Comparison of ENCODE assay signal across 22 cellular contexts in the genomic region with DNA sequence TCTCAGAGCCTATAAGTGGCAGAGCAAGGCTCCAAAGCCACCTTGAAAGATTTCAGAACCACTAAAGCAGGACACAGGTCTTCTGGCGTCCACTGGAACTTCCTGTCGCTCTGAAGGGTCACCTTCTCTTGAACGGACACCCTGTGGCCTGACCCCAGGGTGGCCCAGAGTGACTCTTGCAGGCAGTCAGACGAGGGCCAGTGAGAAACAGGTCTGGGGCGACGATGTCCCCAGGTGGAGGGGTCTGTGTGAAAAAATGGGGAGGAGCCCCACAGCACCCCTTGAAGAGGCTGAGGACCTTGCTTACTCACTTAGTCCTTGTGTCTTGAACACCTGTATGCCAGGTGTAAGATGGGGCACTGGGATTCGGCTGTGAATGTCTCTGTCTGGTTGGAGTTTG. TPM values are rescaled to one million over a fixed set of nuclear protein-coding genes. Genes with fewer than 3 reads are reported as not detected.
DNase-seq lines count a peak whose midpoint lies in the region; ATAC-seq and TF ChIP-seq lines count a peak whose summit lies in the region.
"Had no signal": no experiment of that assay in that cellular context is flagged by ENCODE, and none has a peak within 500 bp of the region (broad histone marks: within the 10 kb centered on the region; RNA-seq: fewer than 3 reads in every experiment).

No MANE protein-coding gene starts in this region.

- TF ChIP-seq CTCF in GM23338 (conservative IDR thresholded peaks at IDR 0.05; ENCODE audit: low read depth in 2 of 2) (no peak), neural cell (IDR thresholded peaks at IDR 0.05; ENCODE audit: poor library complexity, severe bottlenecking) (no peak), omental fat pad (IDR thresholded peaks at IDR 0.05) (no peak)

- intact Hi-C loops in activated CD4-positive, alpha-beta T cell treated with anti-CD3 and anti-CD28 coated beads, Interleukin-2, amount 10 ng/mL, durations not matched to agents 24 days and 14 days (cut with micrococcal nuclease) = no loop called here

- no peak overlapping the region for H3K9ac ChIP-seq in neural cell (ENCODE audit: low read length)

- H3K79me2 ChIP-seq in GM23338 (replicated peaks; ENCODE audit: insufficient read depth) = no peaks in the 10 kb centered on the region
- H3K79me2 ChIP-seq in neural cell (replicated peaks; ENCODE audit: insufficient read depth, low read length) = no peaks in the 10 kb centered on the region

- H4K20me1 ChIP-seq in GM23338 (replicated peaks; ENCODE audit: insufficient read depth) (no peaks in the 10 kb centered on the region), neural cell (ENCODE audit: insufficient read depth) (no peaks in the 10 kb centered on the region)

- H3K27ac ChIP-seq in GM23338 (ENCODE audit: low read depth) = no peak overlapping the region
- H3K27ac ChIP-seq in neural cell (ENCODE audit: low read length) = no peak overlapping the region
- H3K27ac ChIP-seq: C4-2B, cardiac muscle cell, spleen had no signal

- H3F3A ChIP-seq in GM23338 (replicated peaks; ENCODE audit: low read depth) = no peaks in the 10 kb centered on the region
- no peaks in the 10 kb centered on the region for H3F3A ChIP-seq in neural cell (ENCODE audit: insufficient read depth, low read length, poor library complexity, severe bottlenecking)

- no peaks in the 10 kb centered on the region for H3K36me3 ChIP-seq in GM23338 (ENCODE audit: insufficient read depth)
- no peaks in the 10 kb centered on the region for H3K36me3 ChIP-seq in neural cell (ENCODE audit: insufficient read depth, low read length)
- H3K36me3 ChIP-seq: cardiac muscle cell, spleen had no signal

- no peak overlapping the region for H3K27ac Mint-ChIP-seq in activated CD4-positive, alpha-beta T cell treated with anti-CD3 and anti-CD28 coated beads, Interleukin-2, amount 10 ng/mL, durations not matched to agents 24 days and 14 days
- no peak overlapping the region for H3K27ac Mint-ChIP-seq in GM23338
- H3K27ac Mint-ChIP-seq in central memory CD8-positive, alpha-beta T cell (ENCODE audit: low read depth) = no peak overlapping the region
- H3K27ac Mint-ChIP-seq: IgD-negative memory B cell; stimulated activated memory B cell treated with anti-CD40 and anti-IgM and Interleukin-4, amounts not matched to agents 10 μg/mL and 1 μg/mL and 100 μg/mL, for 72 hours; T-helper 2 cell treated with Interferon-gamma antibody and Interleukin-4, amounts not matched to agents 5 μg/mL and 100 μg/mL, for 36 hours had no signal

- TF ChIP-seq EP300 in neural cell (conservative IDR thresholded peaks at IDR 0.05; ENCODE audit: poor library complexity, severe bottlenecking) = no peak

- H3K4me2 ChIP-seq in GM23338 (no peak overlapping the region), neural cell (ENCODE audit: low read length) (no peak overlapping the region)

- no peaks in the 10 kb centered on the region for H3K9me2 ChIP-seq in GM23338 (ENCODE audit: insufficient read depth)
- no peaks in the 10 kb centered on the region for H3K9me2 ChIP-seq in neural cell (ENCODE audit: insufficient read depth, low read length)

- no peak overlapping the region for H2AFZ ChIP-seq in GM23338
- H2AFZ ChIP-seq in neural cell (ENCODE audit: low read depth, low read length) = no peak overlapping the region

- DNase-seq in activated CD4-positive, alpha-beta T cell treated with anti-CD3 and anti-CD28 coated beads, Interleukin-2, amount 10 ng/mL, durations not matched to agents 24 days and 14 days = no peak
- DNase-seq in activated CD4-positive, alpha-beta T cell treated with anti-CD3 and anti-CD28 coated beads, Interleukin-2, amount 50 U/mL, for 48 hours = no peak
- no peak for DNase-seq in GM23338 (ENCODE audit: low spot score)
- DNase-seq in central memory CD8-positive, alpha-beta T cell (ENCODE audit: low spot score in 2 of 2) = no peak
- DNase-seq in omental fat pad (ENCODE audit: low spot score) = no peak
- no peak for DNase-seq in epidermal melanocyte (ENCODE audit: insufficient read length, low spot score)
- DNase-seq: activated CD4-positive, alpha-beta T cell treated with anti-CD3 and anti-CD28 coated beads for 1 hour; left colon; MV-4-11; NCI-H2107; NCI-H524 treated with DMSO at 0.1 percent for 48 hours; SHP77; spleen; trophoblast cell had no signal

- H3K27me3 ChIP-seq in GM23338 (ENCODE audit: insufficient read depth) (peaks cover 49% of the 10 kb centered on the region), neural cell (ENCODE audit: insufficient read depth, low read depth, low read length) (peaks cover 43% of the 10 kb centered on the region)

- no peaks in the 10 kb centered on the region; the same call in 1 of the 2 replicates for H3K4me1 ChIP-seq in GM23338 (ENCODE audit: insufficient read depth)

- H3K36me3 Mint-ChIP-seq in activated CD4-positive, alpha-beta T cell treated with anti-CD3 and anti-CD28 coated beads, Interleukin-2, amount 10 ng/mL, durations not matched to agents 24 days and 14 days (ENCODE audit: low read depth) = no peaks in the 10 kb centered on the region
- no peaks in the 10 kb centered on the region; the same call in 2 of the 3 replicates for H3K36me3 Mint-ChIP-seq in GM23338 (ENCODE audit: low read depth)
- H3K36me3 Mint-ChIP-seq in central memory CD8-positive, alpha-beta T cell (ENCODE audit: insufficient read depth) = peaks cover 1% of the 10 kb centered on the region
- H3K36me3 Mint-ChIP-seq: stimulated activated memory B cell treated with anti-CD40 and anti-IgM and Interleukin-4, amounts not matched to agents 10 μg/mL and 1 μg/mL and 100 μg/mL, for 72 hours had no signal

- H3K9me3 ChIP-seq in neural cell (ENCODE audit: low read length) = no peaks in the 10 kb centered on the region
- H3K9me3 ChIP-seq: spleen had no signal

- peaks cover 67% of the 10 kb centered on the region for H3K27me3 Mint-ChIP-seq in activated CD4-positive, alpha-beta T cell treated with anti-CD3 and anti-CD28 coated beads, Interleukin-2, amount 10 ng/mL, durations not matched to agents 24 days and 14 days
- peaks cover 45% of the 10 kb centered on the region for H3K27me3 Mint-ChIP-seq in GM23338 (ENCODE audit: insufficient read depth, low read depth, poor library complexity)
- H3K27me3 Mint-ChIP-seq in central memory CD8-positive, alpha-beta T cell = peaks cover 70% of the 10 kb centered on the region

- no peaks in the 10 kb centered on the region for H3K9me3 Mint-ChIP-seq in activated CD4-positive, alpha-beta T cell treated with anti-CD3 and anti-CD28 coated beads, Interleukin-2, amount 10 ng/mL, durations not matched to agents 24 days and 14 days
- H3K9me3 Mint-ChIP-seq in GM23338 = peaks cover 9% of the 10 kb centered on the region; the same call in 2 of the 3 replicates
- H3K9me3 Mint-ChIP-seq in central memory CD8-positive, alpha-beta T cell = no peaks in the 10 kb centered on the region
- H3K9me3 Mint-ChIP-seq: IgD-negative memory B cell; stimulated activated memory B cell treated with anti-CD40 and anti-IgM and Interleukin-4, amounts not matched to agents 10 μg/mL and 1 μg/mL and 100 μg/mL, for 72 hours; T-helper 2 cell treated with Interferon-gamma antibody and Interleukin-4, amounts not matched to agents 5 μg/mL and 100 μg/mL, for 36 hours had no signal

- peaks cover 10% of the 10 kb centered on the region for H3K4me1 Mint-ChIP-seq in activated CD4-positive, alpha-beta T cell treated with anti-CD3 and anti-CD28 coated beads, Interleukin-2, amount 10 ng/mL, durations not matched to agents 24 days and 14 days
- no peaks in the 10 kb centered on the region for H3K4me1 Mint-ChIP-seq in GM23338
- H3K4me1 Mint-ChIP-seq in central memory CD8-positive, alpha-beta T cell = peaks cover 4% of the 10 kb centered on the region

- H3K4me3 ChIP-seq in GM23338 (no peak overlapping the region), neural cell (ENCODE audit: low read length) (peak overlapping the region; percentile 59)

- ATAC-seq in GM23338 = no peak
- no peak for ATAC-seq in central memory CD8-positive, alpha-beta T cell (replicated peaks; ENCODE audit: extremely low read depth, poor library complexity, severe bottlenecking)
- no peak for ATAC-seq in HG02678 (IDR thresholded peaks at IDR 0.05; ENCODE audit: unreplicated experiment)
- ATAC-seq in omental fat pad (ENCODE audit: low FRiP score) = no peak
- ATAC-seq: left colon; stimulated activated memory B cell treated with anti-CD40 and anti-IgM and Interleukin-4, amounts not matched to agents 10 μg/mL and 1 μg/mL and 100 μg/mL, for 72 hours had no signal

- peak overlapping the region; percentile 37 for H3K4me3 Mint-ChIP-seq in activated CD4-positive, alpha-beta T cell treated with anti-CD3 and anti-CD28 coated beads, Interleukin-2, amount 10 ng/mL, durations not matched to agents 24 days and 14 days
- H3K4me3 Mint-ChIP-seq in GM23338 = peak overlapping the region; percentile 70
- H3K4me3 Mint-ChIP-seq in central memory CD8-positive, alpha-beta T cell = peak overlapping the region; percentile 56

- TF ChIP-seq RAD21 in neural cell (conservative IDR thresholded peaks at IDR 0.05) = no peak

TF ChIP-seq in GM23338, 12 proteins besides CTCF, POLR2A, EP300 and RAD21 (continues in another document):
- no peak for TF ChIP-seq EZH2 (IDR thresholded peaks at IDR 0.05; ENCODE audit: low read depth, unreplicated experiment)

TF ChIP-seq in neural cell, 6 proteins besides CTCF, POLR2A, EP300 and RAD21 (continues in another document):
- no peak for TF ChIP-seq SMC3 (conservative IDR thresholded peaks at IDR 0.05; ENCODE audit: poor library complexity)
- no peak for TF ChIP-seq EZH2 (IDR thresholded peaks at IDR 0.05; ENCODE audit: borderline replicate concordance, insufficient read depth, low read length, poor library complexity, severe bottlenecking)
- TF ChIP-seq TAF1 (IDR thresholded peaks at IDR 0.05; ENCODE audit: low read depth) = no peak
- TF ChIP-seq POLR2AphosphoS5 (IDR thresholded peaks at IDR 0.05) = no peak

RNA-seq across cellular contexts. Expression of gene RASGEF1A, which starts 0.9 kb away (rescaled TPM):
- 0.63 and 0.66 TPM in 2 replicates for total RNA-seq in activated CD4-positive, alpha-beta T cell treated with anti-CD3 and anti-CD28 coated beads, Interleukin-2, amount 10 ng/mL, durations not matched to agents 24 days and 14 days
- 34.6 and 37.8 TPM in 2 replicates for total RNA-seq in GM23338 (2014; rRNA removed; shearing (Covaris generic))
- 8.0 and 8.1 TPM in 2 replicates for polyA plus RNA-seq in GM23338 (2016; fragmentation: Nextera tagmentation; extraction: Ambion mirVana)
- 8.7 and 10.5 TPM in 2 replicates for polyA plus RNA-seq in neural cell
- 11.5 and 13.6 TPM in 2 replicates for polyA minus RNA-seq in neural cell
- 1 to 10 TPM in 2 of 4 donors, under 1 TPM in 2; 0.28 to 2.8 (median 0.92) TPM for total RNA-seq in omental fat pad
- total RNA-seq: A172 had no signal
